ENCODE assay signal across 2 cellular contexts in genomic region chr11:32143378-32143777, GRCh38.
TF ChIP-seq lines count a peak whose summit lies in the region.

No MANE protein-coding gene starts in this region.

TF ChIP-seq in HepG2, 621 proteins besides CTCF, POLR2A, EP300 and RAD21:
- TF ChIP-seq, protein P1, sequence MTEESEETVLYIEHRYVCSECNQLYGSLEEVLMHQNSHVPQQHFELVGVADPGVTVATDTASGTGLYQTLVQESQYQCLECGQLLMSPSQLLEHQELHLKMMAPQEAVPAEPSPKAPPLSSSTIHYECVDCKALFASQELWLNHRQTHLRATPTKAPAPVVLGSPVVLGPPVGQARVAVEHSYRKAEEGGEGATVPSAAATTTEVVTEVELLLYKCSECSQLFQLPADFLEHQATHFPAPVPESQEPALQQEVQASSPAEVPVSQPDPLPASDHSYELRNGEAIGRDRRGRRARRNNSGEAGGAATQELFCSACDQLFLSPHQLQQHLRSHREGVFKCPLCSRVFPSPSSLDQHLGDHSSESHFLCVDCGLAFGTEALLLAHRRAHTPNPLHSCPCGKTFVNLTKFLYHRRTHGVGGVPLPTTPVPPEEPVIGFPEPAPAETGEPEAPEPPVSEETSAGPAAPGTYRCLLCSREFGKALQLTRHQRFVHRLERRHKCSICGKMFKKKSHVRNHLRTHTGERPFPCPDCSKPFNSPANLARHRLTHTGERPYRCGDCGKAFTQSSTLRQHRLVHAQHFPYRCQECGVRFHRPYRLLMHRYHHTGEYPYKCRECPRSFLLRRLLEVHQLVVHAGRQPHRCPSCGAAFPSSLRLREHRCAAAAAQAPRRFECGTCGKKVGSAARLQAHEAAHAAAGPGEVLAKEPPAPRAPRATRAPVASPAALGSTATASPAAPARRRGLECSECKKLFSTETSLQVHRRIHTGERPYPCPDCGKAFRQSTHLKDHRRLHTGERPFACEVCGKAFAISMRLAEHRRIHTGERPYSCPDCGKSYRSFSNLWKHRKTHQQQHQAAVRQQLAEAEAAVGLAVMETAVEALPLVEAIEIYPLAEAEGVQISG (CRISPR knock-in tag; IDR thresholded peaks at IDR 0.05) = no peak
- peak; percentile 68 for TF ChIP-seq CREB1 (IDR thresholded peaks at IDR 0.05)
- TF ChIP-seq CREB1 (CRISPR knock-in tag; IDR thresholded peaks at IDR 0.05) = no peak

TF ChIP-seq in IMR-90, 13 proteins besides CTCF, POLR2A, EP300 and RAD21:
- TF ChIP-seq USF2 (IDR thresholded peaks at IDR 0.05; ENCODE audit: low read depth, low read length) (no peak), MXI1 (IDR thresholded peaks at IDR 0.05; ENCODE audit: borderline replicate concordance, low read depth, low read length) (no peak), MAFK (IDR thresholded peaks at IDR 0.05; ENCODE audit: low read depth, low read length) (no peak), ELK1 (IDR thresholded peaks at IDR 0.05; ENCODE audit: borderline replicate concordance, low read depth, low read length) (no peak), FOS (IDR thresholded peaks at IDR 0.05; ENCODE audit: low read depth, low read length) (no peak), BHLHE40 (IDR thresholded peaks at IDR 0.05; ENCODE audit: low read depth, low read length) (no peak), RCOR1 (IDR thresholded peaks at IDR 0.05; ENCODE audit: insufficient replicate concordance, low read length) (no peak), SMC3 (IDR thresholded peaks at IDR 0.05; ENCODE audit: low read depth, low read length) (no peak), CEBPB (IDR thresholded peaks at IDR 0.05; ENCODE audit: low read depth, low read length) (no peak), NFE2L2 (IDR thresholded peaks at IDR 0.05; ENCODE audit: low read depth, low read length) (no peak), RFX5 (IDR thresholded peaks at IDR 0.05; ENCODE audit: low read depth, low read length) (no peak)
TF ChIP-seq in IMR-90: peak in this region for 0.
